38 cellular contexts compared by ENCODE assay signal in the genomic region with DNA sequence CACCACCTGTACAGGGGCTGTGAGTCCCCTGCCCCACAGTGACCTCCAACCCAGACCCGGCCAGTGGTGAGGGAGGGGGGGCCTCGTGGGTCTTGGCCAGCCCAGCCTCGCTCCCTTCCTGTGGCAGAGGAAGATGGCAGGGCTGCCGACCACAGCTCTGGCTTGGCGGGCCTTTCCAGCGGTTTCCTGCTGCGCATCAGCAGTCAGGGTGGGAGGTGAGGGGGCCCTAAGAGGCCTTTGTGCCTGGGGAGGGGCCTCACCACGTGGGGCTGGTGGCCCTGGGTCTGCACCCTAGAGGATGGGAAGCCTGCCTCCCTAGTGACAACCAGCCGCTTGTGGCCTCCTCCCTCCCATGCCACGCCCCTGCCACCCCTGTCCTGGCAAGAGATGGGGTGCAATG.
"Had no signal": no experiment of that assay in that cellular context is flagged by ENCODE, and none has a peak within 500 bp of the region (broad histone marks: within the 10 kb centered on the region; RNA-seq: fewer than 3 reads in every experiment).

No MANE protein-coding gene starts in this region.

- H3K36me3 Mint-ChIP-seq: activated CD4-positive, alpha-beta memory T cell treated with anti-CD3 and anti-CD28 coated beads for 36 hours; activated CD8-positive, alpha-beta memory T cell treated with anti-CD3 and anti-CD28 coated beads, Interleukin-2, amount 10 ng/mL, durations not matched to agents 7 days and 5 days; activated naive CD4-positive, alpha-beta T cell treated with anti-CD3 and anti-CD28 coated beads, Interleukin-2, amount 50 U/mL, for 24 hours; activated naive CD8-positive, alpha-beta T cell treated with anti-CD3 and anti-CD28 coated beads for 36 hours had no signal

- H3K4me3 Mint-ChIP-seq: activated CD4-positive, alpha-beta memory T cell treated with anti-CD3 and anti-CD28 coated beads for 36 hours; activated CD4-positive, alpha-beta T cell treated with anti-CD3 and anti-CD28 coated beads for 36 hours; activated CD4-positive, alpha-beta T cell treated with anti-CD3 and anti-CD28 coated beads, Interleukin-2, amount 10 ng/mL, durations not matched to agents 24 days and 14 days; activated CD8-positive, alpha-beta memory T cell treated with anti-CD3 and anti-CD28 coated beads, Interleukin-2, amount 10 ng/mL, durations not matched to agents 7 days and 5 days; activated CD8-positive, alpha-beta T cell treated with anti-CD3 and anti-CD28 coated beads, Interleukin-2, amount 10 ng/mL, durations not matched to agents 7 days and 5 days; activated naive CD4-positive, alpha-beta T cell treated with anti-CD3 and anti-CD28 coated beads for 36 hours; activated naive CD4-positive, alpha-beta T cell treated with anti-CD3 and anti-CD28 coated beads, Interleukin-2, amount 50 U/mL, for 24 hours; activated naive CD8-positive, alpha-beta T cell treated with anti-CD3 and anti-CD28 coated beads for 36 hours; activated naive CD8-positive, alpha-beta T cell treated with anti-CD3 and anti-CD28 coated beads, Interleukin-2, amount 50 U/mL, for 24 hours; activated T-helper 1 cell treated with anti-CD3 and anti-CD28 coated beads, Interleukin-12 subunit alpha, Interleukin-12 subunit beta, Interleukin-2, Interleukin-4 antibody, amounts not matched to agents 30 ng/mL and 10 ng/mL and 1 ng/mL, durations not matched to agents 14 hours and 24 hours and 36 hours; effector memory CD8-positive, alpha-beta T cell; T-helper 17 cell; T-helper 2 cell treated with Interferon-gamma antibody and Interleukin-4, amounts not matched to agents 5 μg/mL and 100 μg/mL, for 36 hours had no signal

- H3K9me3 Mint-ChIP-seq: activated CD4-positive, alpha-beta memory T cell treated with anti-CD3 and anti-CD28 coated beads for 36 hours; activated CD4-positive, alpha-beta T cell treated with anti-CD3 and anti-CD28 coated beads, Interleukin-2, amount 10 ng/mL, durations not matched to agents 24 days and 14 days; activated naive CD4-positive, alpha-beta T cell treated with anti-CD3 and anti-CD28 coated beads for 36 hours; activated naive CD4-positive, alpha-beta T cell treated with anti-CD3 and anti-CD28 coated beads, Interleukin-2, amount 50 U/mL, for 24 hours; activated naive CD8-positive, alpha-beta T cell treated with anti-CD3 and anti-CD28 coated beads for 36 hours; activated naive CD8-positive, alpha-beta T cell treated with anti-CD3 and anti-CD28 coated beads, Interleukin-2, amount 50 U/mL, for 24 hours; activated T-helper 1 cell treated with anti-CD3 and anti-CD28 coated beads, Interleukin-12 subunit alpha, Interleukin-12 subunit beta, Interleukin-2, Interleukin-4 antibody, amounts not matched to agents 30 ng/mL and 10 ng/mL and 1 ng/mL, durations not matched to agents 14 hours and 24 hours and 36 hours; activated T-helper 2 cell treated with anti-CD3 and anti-CD28 coated beads, Interferon-gamma antibody, Interleukin-2, Interleukin-4, amounts not matched to agents 10 μg/mL and 5 μg/mL and 100 μg/mL, durations not matched to agents 14 hours and 24 hours and 36 hours; effector memory CD8-positive, alpha-beta T cell; T-helper 2 cell treated with Interferon-gamma antibody and Interleukin-4, amounts not matched to agents 5 μg/mL and 100 μg/mL, for 36 hours had no signal

- H3K27ac ChIP-seq: adrenal gland, brain microvascular endothelial cell, esophagus muscularis mucosa, foreskin keratinocyte, gastrocnemius medialis, WERI-Rb-1 had no signal

- H3K4me1 ChIP-seq: adrenal gland, foreskin keratinocyte, gastrocnemius medialis had no signal

- H3K4me1 Mint-ChIP-seq: activated CD4-positive, alpha-beta T cell treated with anti-CD3 and anti-CD28 coated beads for 36 hours; activated CD4-positive, alpha-beta T cell treated with anti-CD3 and anti-CD28 coated beads, Interleukin-2, amount 10 ng/mL, durations not matched to agents 24 days and 14 days; activated CD8-positive, alpha-beta memory T cell treated with anti-CD3 and anti-CD28 coated beads, Interleukin-2, amount 10 ng/mL, durations not matched to agents 7 days and 5 days; activated naive CD4-positive, alpha-beta T cell treated with anti-CD3 and anti-CD28 coated beads, Interleukin-2, amount 50 U/mL, for 24 hours; activated naive CD8-positive, alpha-beta T cell treated with anti-CD3 and anti-CD28 coated beads for 36 hours; activated naive CD8-positive, alpha-beta T cell treated with anti-CD3 and anti-CD28 coated beads, Interleukin-2, amount 50 U/mL, for 24 hours; T-helper 17 cell had no signal

- H3K9me3 ChIP-seq: adrenal gland, esophagus muscularis mucosa, gastrocnemius medialis had no signal

- ATAC-seq: activated CD4-positive, alpha-beta T cell treated with anti-CD3 and anti-CD28 coated beads for 36 hours; activated CD8-positive, alpha-beta memory T cell treated with anti-CD3 and anti-CD28 coated beads, Interleukin-2, amount 10 ng/mL, durations not matched to agents 7 days and 5 days; activated CD8-positive, alpha-beta T cell treated with anti-CD3 and anti-CD28 coated beads, Interleukin-2, amount 10 ng/mL, durations not matched to agents 7 days and 5 days; activated naive CD8-positive, alpha-beta T cell treated with anti-CD3 and anti-CD28 coated beads, Interleukin-2, amount 50 U/mL, for 24 hours; effector memory CD8-positive, alpha-beta T cell; foreskin keratinocyte; gastrocnemius medialis; T-helper 17 cell had no signal

- FAIRE-seq: bronchial epithelial cell, colon had no signal

- H3K27ac Mint-ChIP-seq: activated CD4-positive, alpha-beta memory T cell treated with anti-CD3 and anti-CD28 coated beads for 36 hours; activated CD4-positive, alpha-beta T cell treated with anti-CD3 and anti-CD28 coated beads for 36 hours; activated CD4-positive, alpha-beta T cell treated with anti-CD3 and anti-CD28 coated beads, Interleukin-2, amount 10 ng/mL, durations not matched to agents 24 days and 14 days; activated CD8-positive, alpha-beta memory T cell treated with anti-CD3 and anti-CD28 coated beads, Interleukin-2, amount 10 ng/mL, durations not matched to agents 7 days and 5 days; activated CD8-positive, alpha-beta T cell treated with anti-CD3 and anti-CD28 coated beads, Interleukin-2, amount 10 ng/mL, durations not matched to agents 7 days and 5 days; activated naive CD4-positive, alpha-beta T cell treated with anti-CD3 and anti-CD28 coated beads for 36 hours; activated naive CD4-positive, alpha-beta T cell treated with anti-CD3 and anti-CD28 coated beads, Interleukin-2, amount 50 U/mL, for 24 hours; activated naive CD8-positive, alpha-beta T cell treated with anti-CD3 and anti-CD28 coated beads for 36 hours; activated naive CD8-positive, alpha-beta T cell treated with anti-CD3 and anti-CD28 coated beads, Interleukin-2, amount 50 U/mL, for 24 hours; activated T-helper 1 cell treated with anti-CD3 and anti-CD28 coated beads, Interleukin-12 subunit alpha, Interleukin-12 subunit beta, Interleukin-2, Interleukin-4 antibody, amounts not matched to agents 30 ng/mL and 10 ng/mL and 1 ng/mL, durations not matched to agents 14 hours and 24 hours and 36 hours; activated T-helper 2 cell treated with anti-CD3 and anti-CD28 coated beads, Interferon-gamma antibody, Interleukin-2, Interleukin-4, amounts not matched to agents 10 μg/mL and 5 μg/mL and 100 μg/mL, durations not matched to agents 14 hours and 24 hours and 36 hours; effector memory CD8-positive, alpha-beta T cell; T-helper 17 cell; T-helper 2 cell treated with Interferon-gamma antibody and Interleukin-4, amounts not matched to agents 5 μg/mL and 100 μg/mL, for 36 hours had no signal

- DNase-seq: activated CD4-positive, alpha-beta memory T cell treated with anti-CD3 and anti-CD28 coated beads for 36 hours; activated CD4-positive, alpha-beta T cell treated with anti-CD3 and anti-CD28 coated beads for 36 hours; activated CD4-positive, alpha-beta T cell treated with anti-CD3 and anti-CD28 coated beads, Interleukin-2, amount 10 ng/mL, durations not matched to agents 24 days and 14 days; activated CD4-positive, CD25-positive, alpha-beta regulatory T cell; activated CD4-positive, CD25-positive, alpha-beta regulatory T cell treated with anti-CD3 and anti-CD28 coated beads, Interleukin-2, amount 50 U/mL, for 72 hours; activated CD8-positive, alpha-beta memory T cell treated with anti-CD3 and anti-CD28 coated beads, Interleukin-2, amount 10 ng/mL, durations not matched to agents 7 days and 5 days; activated CD8-positive, alpha-beta memory T cell treated with anti-CD3 and anti-CD28 coated beads, Interleukin-2, amount 50 U/mL, for 4 hours; activated CD8-positive, alpha-beta T cell treated with anti-CD3 and anti-CD28 coated beads, Interleukin-2, amount 10 ng/mL, durations not matched to agents 7 days and 5 days; activated effector memory CD4-positive, alpha-beta T cell treated with anti-CD3 and anti-CD28 coated beads, Interleukin-2, amount 50 U/mL, for 16 hours; activated naive CD4-positive, alpha-beta T cell treated with anti-CD3 and anti-CD28 coated beads for 36 hours; activated naive CD8-positive, alpha-beta T cell treated with anti-CD3 and anti-CD28 coated beads for 36 hours; activated naive CD8-positive, alpha-beta T cell treated with anti-CD3 and anti-CD28 coated beads, Interleukin-2, amount 50 U/mL, for 24 hours; activated T-cell treated with anti-CD3 and anti-CD28 coated beads, Interleukin-2, amount 50 U/mL, for 1 hour; activated T-cell treated with anti-CD3 and anti-CD28 coated beads, Interleukin-2, amount 50 U/mL, for 48 hours; adrenal gland; amygdala; aorta; brain microvascular endothelial cell; caudate nucleus; cortex of kidney; dermis blood vessel endothelial cell; effector CD4-positive, alpha-beta T cell; effector memory CD8-positive, alpha-beta T cell; erythroblast; foreskin keratinocyte; gastrocnemius medialis; glutamatergic neuron; T-helper 1 cell; T-helper 17 cell; T1000; WERI-Rb-1 had no signal

- H3K4me3 ChIP-seq: adrenal gland, esophagus muscularis mucosa, gastrocnemius medialis had no signal

- H3K36me3 ChIP-seq: adrenal gland, brain microvascular endothelial cell, esophagus muscularis mucosa, gastrocnemius medialis, WERI-Rb-1 had no signal

- H3K27me3 ChIP-seq: brain microvascular endothelial cell, foreskin keratinocyte had no signal

- H3K27me3 Mint-ChIP-seq: activated CD4-positive, alpha-beta T cell treated with anti-CD3 and anti-CD28 coated beads for 36 hours; activated CD4-positive, alpha-beta T cell treated with anti-CD3 and anti-CD28 coated beads, Interleukin-2, amount 10 ng/mL, durations not matched to agents 24 days and 14 days; activated CD8-positive, alpha-beta memory T cell treated with anti-CD3 and anti-CD28 coated beads, Interleukin-2, amount 10 ng/mL, durations not matched to agents 7 days and 5 days had no signal
